ENCODE assay signal across 9 cellular contexts in the genomic region with DNA sequence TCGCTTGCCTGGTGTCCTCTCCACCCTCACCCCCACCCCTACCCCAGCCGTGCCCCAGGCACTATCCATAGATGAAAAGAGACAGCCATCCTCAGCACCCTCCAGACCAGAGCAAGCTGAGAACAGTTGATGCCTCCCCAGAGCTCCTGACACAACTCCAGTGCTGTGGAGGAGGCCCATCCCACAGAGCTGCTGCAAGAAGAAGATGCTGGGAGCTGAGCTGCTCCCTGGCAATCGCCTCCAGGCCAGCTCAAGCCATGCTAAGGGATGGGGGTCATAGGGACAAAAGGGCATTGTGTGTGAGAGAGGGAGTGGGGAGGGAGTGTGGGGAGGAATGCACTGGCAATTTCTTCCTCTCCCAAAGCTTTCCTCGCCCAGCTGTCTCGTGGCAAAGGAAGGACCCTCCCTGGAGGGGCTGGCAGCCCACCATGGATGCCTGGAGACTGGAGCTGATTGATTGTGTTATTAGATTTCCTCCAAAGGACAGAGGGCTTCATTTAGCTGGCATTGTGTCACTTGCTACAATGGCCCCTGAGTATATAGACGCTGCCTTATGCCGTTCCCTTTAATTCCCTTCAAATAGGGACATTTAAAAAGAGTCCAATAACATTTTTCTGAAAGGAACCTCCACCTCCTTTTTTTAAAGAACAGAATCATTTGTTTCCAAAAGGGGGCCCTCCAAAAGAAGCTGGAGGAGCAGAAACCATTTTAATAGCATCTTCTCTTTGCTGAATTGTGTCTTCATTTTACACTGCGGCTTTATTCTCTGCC.
A peak's percentile ranks its signal among the peaks of the same experiment; 100 is the strongest.
DNase-seq lines count a peak whose midpoint lies in the region; ATAC-seq and TF ChIP-seq lines count a peak whose summit lies in the region.
"Had no signal": no experiment of that assay in that cellular context is flagged by ENCODE, and none has a peak within 500 bp of the region (broad histone marks: within the 10 kb centered on the region; RNA-seq: fewer than 3 reads in every experiment).

No MANE protein-coding gene starts in this region.

- ATAC-seq in activated naive CD8-positive, alpha-beta T cell treated with anti-CD3 and anti-CD28 coated beads, Interleukin-2, amount 50 U/mL, for 24 hours, result no peak
- no peak for ATAC-seq in gastrocnemius medialis
- ATAC-seq in HG02678 (IDR thresholded peaks at IDR 0.05; ENCODE audit: unreplicated experiment), result no peak
- no peak for ATAC-seq in left colon
- no peak for ATAC-seq in GM21381 (IDR thresholded peaks at IDR 0.05; ENCODE audit: unreplicated experiment)
- ATAC-seq: Panc1 had no signal

- H3K36me3 Mint-ChIP-seq in activated naive CD8-positive, alpha-beta T cell treated with anti-CD3 and anti-CD28 coated beads, Interleukin-2, amount 50 U/mL, for 24 hours (ENCODE audit: low read depth), result no peaks in the 10 kb centered on the region

- DNase-seq in HAP-1 (ENCODE audit: low spot score in 2 of 2), result peak; percentile 10 to 33
- no peak for DNase-seq in activated naive CD8-positive, alpha-beta T cell treated with anti-CD3 and anti-CD28 coated beads, Interleukin-2, amount 50 U/mL, for 24 hours
- peak; percentile 45 for DNase-seq in hepatocyte (ENCODE audit: low spot score)
- no peak for DNase-seq in gastrocnemius medialis
- no peak for DNase-seq in left colon
- DNase-seq in erythroblast (lab: John Stamatoyannopoulos, UW), result no peak

- no peak for TF ChIP-seq POLR2A in gastrocnemius medialis (IDR thresholded peaks at IDR 0.05)
- TF ChIP-seq POLR2A in erythroblast (IDR thresholded peaks at IDR 0.05; ENCODE audit: low read length), result no peak

- no peak overlapping the region for H2AFZ ChIP-seq in hepatocyte

- H3K4me3 ChIP-seq in HAP-1 (no peak overlapping the region), hepatocyte (no peak overlapping the region), gastrocnemius medialis (no peak overlapping the region)

- H3K9me3 Mint-ChIP-seq in activated naive CD8-positive, alpha-beta T cell treated with anti-CD3 and anti-CD28 coated beads, Interleukin-2, amount 50 U/mL, for 24 hours, result peaks cover 3% of the 10 kb centered on the region

- H3K27me3 ChIP-seq in HAP-1 (ENCODE audit: low read depth) (no peaks in the 10 kb centered on the region), hepatocyte (no peaks in the 10 kb centered on the region), gastrocnemius medialis (no peaks in the 10 kb centered on the region)

- WGBS in hepatocyte (ENCODE audit: low lambda C conversion rate, missing lambda C conversion rate), result 61% methylated on average over 8 of the region's 8 CpGs

- in situ Hi-C loops in HAP-1 (cut with MboI; ENCODE audit: low sequenced_read_pairs), result no loop called here
- in situ Hi-C loops in gastrocnemius medialis (cut with MboI; ENCODE audit: low sequenced_read_pairs in 4 of 4), result no loop called here

- peak overlapping the region; percentile 37 for H3K4me3 Mint-ChIP-seq in activated naive CD8-positive, alpha-beta T cell treated with anti-CD3 and anti-CD28 coated beads, Interleukin-2, amount 50 U/mL, for 24 hours

- H3K4me1 Mint-ChIP-seq in activated naive CD8-positive, alpha-beta T cell treated with anti-CD3 and anti-CD28 coated beads, Interleukin-2, amount 50 U/mL, for 24 hours, result peaks cover 70% of the 10 kb centered on the region

- H3K4me2 ChIP-seq in hepatocyte, result peak overlapping the region; percentile 38

- no peaks in the 10 kb centered on the region for H4K20me1 ChIP-seq in hepatocyte (ENCODE audit: insufficient read depth, poor library complexity, severe bottlenecking)

- H3K36me3 ChIP-seq in HAP-1 (replicated peaks), result no peaks in the 10 kb centered on the region
- no peaks in the 10 kb centered on the region for H3K36me3 ChIP-seq in hepatocyte (replicated peaks; ENCODE audit: insufficient read depth, low read depth)
- no peaks in the 10 kb centered on the region for H3K36me3 ChIP-seq in gastrocnemius medialis

- no peaks in the 10 kb centered on the region for H3K27me3 Mint-ChIP-seq in activated naive CD8-positive, alpha-beta T cell treated with anti-CD3 and anti-CD28 coated beads, Interleukin-2, amount 50 U/mL, for 24 hours

- H3K4me1 ChIP-seq in HAP-1, result peaks cover 28% of the 10 kb centered on the region
- H3K4me1 ChIP-seq in hepatocyte (ENCODE audit: insufficient read depth), result peaks cover 20% of the 10 kb centered on the region
- peaks cover 35 to 41% of the 10 kb centered on the region in 2 donors for H3K4me1 ChIP-seq in gastrocnemius medialis

- H3K27ac ChIP-seq in hepatocyte (peak overlapping the region; percentile 80), gastrocnemius medialis (peak overlapping the region; percentile 66 to 77 (median 72))

- H3K9me2 ChIP-seq in hepatocyte (replicated peaks; ENCODE audit: insufficient read depth), result no peaks in the 10 kb centered on the region

- H3K79me2 ChIP-seq in hepatocyte, result no peaks in the 10 kb centered on the region

- intact Hi-C loops in gastrocnemius medialis (cut with DNase I; ENCODE audit: low total_unique reads), result loop anchor here (2.0 kb wide), 1 partner anchor 119 kb away; no protein-coding TSS in a partner anchor
- intact Hi-C loops in left colon (cut with DNase I, micrococcal nuclease), result no loop called here

- TF ChIP-seq CTCF in hepatocyte (IDR thresholded peaks at IDR 0.05; ENCODE audit: poor library complexity) (no peak), gastrocnemius medialis (IDR thresholded peaks at IDR 0.05 in 4 of 5, conservative IDR thresholded peaks at IDR 0.05 in 1 of 5) (no peak)

- H3K9me3 ChIP-seq in HAP-1, result no peaks in the 10 kb centered on the region
- no peaks in the 10 kb centered on the region for H3K9me3 ChIP-seq in hepatocyte (ENCODE audit: low read depth)
- H3K9me3 ChIP-seq in gastrocnemius medialis, result no peaks in the 10 kb centered on the region

- peak overlapping the region; percentile 90 for H3K27ac Mint-ChIP-seq in activated naive CD8-positive, alpha-beta T cell treated with anti-CD3 and anti-CD28 coated beads, Interleukin-2, amount 50 U/mL, for 24 hours

Comparison
In these comparisons a context has a peak if more than half of its experiments do, and no peak if none do; other contexts are left out.
1. DNase-seq: peak in HAP-1 (2 of 2) and hepatocyte (single experiment); none in activated naive CD8-positive, alpha-beta T cell treated with anti-CD3 and anti-CD28 coated beads, Interleukin-2, amount 50 U/mL, for 24 hours (single experiment), gastrocnemius medialis (0 of 2), left colon (0 of 2) and erythroblast (0 of 2).